ENCODE assay signal across 25 cellular contexts in the genomic region with DNA sequence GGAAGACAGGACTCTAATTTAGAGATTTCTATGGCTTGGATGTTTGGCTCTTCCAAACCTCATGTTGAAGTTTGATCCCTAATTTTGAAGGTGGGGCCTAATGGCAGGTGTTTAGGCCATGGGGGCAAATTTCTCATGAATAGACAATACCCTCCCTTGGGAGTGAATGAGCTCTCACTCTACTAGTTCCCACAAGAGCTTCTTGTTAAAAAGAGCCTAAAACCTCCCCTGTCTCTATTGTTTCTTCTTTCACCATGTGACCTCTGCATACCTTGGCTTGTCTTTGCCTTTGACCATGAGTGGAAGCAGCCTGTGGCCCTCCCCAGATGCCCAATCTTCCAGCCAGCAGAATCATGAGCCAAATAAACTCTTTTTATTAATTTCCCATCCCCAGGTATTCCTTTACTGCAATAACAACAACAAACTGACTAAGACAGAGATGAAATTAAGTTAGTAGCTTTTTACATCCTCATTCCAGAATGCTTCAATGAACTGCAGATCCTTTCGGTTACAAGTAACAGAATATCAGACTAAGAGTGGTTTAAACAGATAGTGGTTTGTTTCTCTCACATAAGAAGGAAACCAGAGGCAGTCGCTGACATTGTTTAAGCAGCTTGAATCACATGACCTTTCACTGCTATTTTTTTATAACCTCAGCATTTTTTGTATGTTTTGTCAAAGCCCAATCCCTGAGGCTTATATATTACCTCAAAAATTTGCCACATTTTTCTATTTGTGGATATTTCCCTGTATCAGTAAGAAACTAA.
DNase-seq lines count a peak whose midpoint lies in the region; ATAC-seq and TF ChIP-seq lines count a peak whose summit lies in the region.
"Had no signal": no experiment of that assay in that cellular context is flagged by ENCODE, and none has a peak within 500 bp of the region (broad histone marks: within the 10 kb centered on the region; RNA-seq: fewer than 3 reads in every experiment).

No MANE protein-coding gene starts in this region.

- H4K20me1 ChIP-seq in KMS-11 (ENCODE audit: insufficient read depth): no peaks in the 10 kb centered on the region

- H3K36me3 Mint-ChIP-seq in activated T-helper 1 cell treated with anti-CD3 and anti-CD28 coated beads, Interleukin-12 subunit alpha, Interleukin-12 subunit beta, Interleukin-2, Interleukin-4 antibody, amounts not matched to agents 30 ng/mL and 10 ng/mL and 1 ng/mL, durations not matched to agents 14 hours and 24 hours and 36 hours (ENCODE audit: low read depth): no peaks in the 10 kb centered on the region
- H3K36me3 Mint-ChIP-seq: memory B cell; naive thymus-derived CD4-positive, alpha-beta T cell had no signal

- DNase-seq in H4 (ENCODE audit: low spot score) (no peak), NOMO-1 (lab: John Stamatoyannopoulos, UW; ENCODE audit: unreplicated experiment in 2 of 2) (no peak)
- DNase-seq in activated T-helper 1 cell treated with anti-CD3 and anti-CD28 coated beads, Interleukin-12 subunit alpha, Interleukin-12 subunit beta, Interleukin-2, Interleukin-4 antibody, amounts not matched to agents 30 ng/mL and 10 ng/mL and 1 ng/mL, durations not matched to agents 14 hours and 24 hours and 36 hours (ENCODE audit: low spot score): no peak
- DNase-seq: activated CD4-positive, alpha-beta T cell treated with anti-CD3 and anti-CD28 coated beads, Interleukin-2, amount 50 U/mL, for 4 hours; activated naive CD4-positive, alpha-beta T cell; Calu3; central memory CD4-positive, alpha-beta T cell; EL; erythroblast; kidney glomerular epithelial cell; naive thymus-derived CD4-positive, alpha-beta T cell; NCI-H1436 treated with DMSO at 0.1 percent for 48 hours; NCI-H2171; NCI-H526 treated with DMSO at 0.1 percent for 48 hours; SIG-M5; stimulated activated naive CD8-positive, alpha-beta T cell treated with anti-CD3 and anti-CD28 coated beads, Interleukin-15, Interleukin-2, amounts not matched to agents 100 U/mL and 50 U/mL, for 24 hours had no signal

- H3K27ac Mint-ChIP-seq in activated T-helper 1 cell treated with anti-CD3 and anti-CD28 coated beads, Interleukin-12 subunit alpha, Interleukin-12 subunit beta, Interleukin-2, Interleukin-4 antibody, amounts not matched to agents 30 ng/mL and 10 ng/mL and 1 ng/mL, durations not matched to agents 14 hours and 24 hours and 36 hours: no peak overlapping the region
- H3K27ac Mint-ChIP-seq: memory B cell; naive thymus-derived CD4-positive, alpha-beta T cell; T-helper 1 cell treated with Interleukin-12 subunit alpha and Interleukin-12 subunit beta and Interleukin-4 antibody, amounts not matched to agents 30 μg/mL and 1 μg/mL, for 36 hours had no signal

- peaks cover 83% of the 10 kb centered on the region for H3K4me1 ChIP-seq in KMS-11 (ENCODE audit: low read depth, poor library complexity, severe bottlenecking)
- H3K4me1 ChIP-seq: HAP-1, tibial nerve had no signal

- no peaks in the 10 kb centered on the region for H3K36me3 ChIP-seq in KMS-11 (ENCODE audit: insufficient read depth)
- H3K36me3 ChIP-seq: HAP-1, tibial nerve had no signal

- H3K4me3 Mint-ChIP-seq in activated T-helper 1 cell treated with anti-CD3 and anti-CD28 coated beads, Interleukin-12 subunit alpha, Interleukin-12 subunit beta, Interleukin-2, Interleukin-4 antibody, amounts not matched to agents 30 ng/mL and 10 ng/mL and 1 ng/mL, durations not matched to agents 14 hours and 24 hours and 36 hours: no peak overlapping the region
- H3K4me3 Mint-ChIP-seq: memory B cell; naive thymus-derived CD4-positive, alpha-beta T cell; T-helper 1 cell treated with Interleukin-12 subunit alpha and Interleukin-12 subunit beta and Interleukin-4 antibody, amounts not matched to agents 30 μg/mL and 1 μg/mL, for 36 hours had no signal

- H3K9me3 Mint-ChIP-seq in activated T-helper 1 cell treated with anti-CD3 and anti-CD28 coated beads, Interleukin-12 subunit alpha, Interleukin-12 subunit beta, Interleukin-2, Interleukin-4 antibody, amounts not matched to agents 30 ng/mL and 10 ng/mL and 1 ng/mL, durations not matched to agents 14 hours and 24 hours and 36 hours: peaks cover 19% of the 10 kb centered on the region

- H3K4me3 ChIP-seq in KMS-11 (IDR thresholded peaks at IDR 0.05; ENCODE audit: insufficient read depth, low read depth, low read length): no peak overlapping the region
- H3K4me3 ChIP-seq: HAP-1, tibial nerve had no signal

- TF ChIP-seq CTCF in KMS-11 (conservative IDR thresholded peaks at IDR 0.05; ENCODE audit: low read depth, low read length): no peak

- H3K79me2 ChIP-seq in KMS-11 (ENCODE audit: insufficient read depth, low read depth): no peaks in the 10 kb centered on the region

- peak overlapping the region; percentile 31 for H2AFZ ChIP-seq in KMS-11 (ENCODE audit: low read depth)

- no peaks in the 10 kb centered on the region for H3K27me3 Mint-ChIP-seq in activated T-helper 1 cell treated with anti-CD3 and anti-CD28 coated beads, Interleukin-12 subunit alpha, Interleukin-12 subunit beta, Interleukin-2, Interleukin-4 antibody, amounts not matched to agents 30 ng/mL and 10 ng/mL and 1 ng/mL, durations not matched to agents 14 hours and 24 hours and 36 hours (ENCODE audit: insufficient read depth)
- H3K27me3 Mint-ChIP-seq: memory B cell; naive thymus-derived CD4-positive, alpha-beta T cell had no signal

- peak overlapping the region; percentile 35 for H3K9ac ChIP-seq in KMS-11

- intact Hi-C loops in activated T-helper 1 cell treated with anti-CD3 and anti-CD28 coated beads, Interleukin-12 subunit alpha, Interleukin-12 subunit beta, Interleukin-2, Interleukin-4 antibody, amounts not matched to agents 30 ng/mL and 10 ng/mL and 1 ng/mL, durations not matched to agents 14 hours and 24 hours and 36 hours (cut with micrococcal nuclease): no loop called here

- H3K27ac ChIP-seq in KMS-11: peak overlapping the region; percentile 80
- H3K27ac ChIP-seq: tibial nerve, VCaP had no signal

- peak; percentile 44 for ATAC-seq in GM19397 (IDR thresholded peaks at IDR 0.05; ENCODE audit: unreplicated experiment)
- ATAC-seq in HG02678 (IDR thresholded peaks at IDR 0.05; ENCODE audit: unreplicated experiment): peak; percentile 28
- no peak for ATAC-seq in HG03354 (IDR thresholded peaks at IDR 0.05; ENCODE audit: poor library complexity, severe bottlenecking, unreplicated experiment)
- ATAC-seq: naive thymus-derived CD4-positive, alpha-beta T cell; stimulated activated naive CD8-positive, alpha-beta T cell treated with anti-CD3 and anti-CD28 coated beads, Interleukin-15, Interleukin-2, amounts not matched to agents 100 U/mL and 50 U/mL, for 24 hours had no signal

- H3K27me3 ChIP-seq in KMS-11 (ENCODE audit: insufficient read depth, low read depth): no peaks in the 10 kb centered on the region
- H3K27me3 ChIP-seq: tibial nerve had no signal

- H3K4me1 Mint-ChIP-seq in activated T-helper 1 cell treated with anti-CD3 and anti-CD28 coated beads, Interleukin-12 subunit alpha, Interleukin-12 subunit beta, Interleukin-2, Interleukin-4 antibody, amounts not matched to agents 30 ng/mL and 10 ng/mL and 1 ng/mL, durations not matched to agents 14 hours and 24 hours and 36 hours (ENCODE audit: low read depth): no peaks in the 10 kb centered on the region
- H3K4me1 Mint-ChIP-seq: memory B cell; naive thymus-derived CD4-positive, alpha-beta T cell had no signal

- peak overlapping the region; percentile 91 for H3K4me2 ChIP-seq in KMS-11
